ENCODE assay signal across 7 cellular contexts in the genomic region with DNA sequence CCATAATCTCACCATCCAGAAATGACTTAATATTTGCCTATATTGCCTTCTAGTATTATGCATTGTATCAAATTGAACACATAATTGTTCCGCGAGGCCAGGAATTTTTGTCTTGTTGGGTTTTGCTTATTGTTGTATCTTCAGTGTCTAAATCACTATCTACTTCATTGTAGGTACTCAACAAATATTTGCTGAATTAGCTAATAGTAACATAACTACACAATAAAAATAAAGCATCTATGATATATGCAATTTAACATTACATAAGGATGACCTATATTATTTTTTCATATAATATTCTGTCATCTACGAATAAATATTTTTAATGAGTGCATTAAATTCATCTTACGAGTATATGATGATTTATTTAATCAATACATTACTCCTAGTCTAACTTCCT.
"Had no signal": no experiment of that assay in that cellular context is flagged by ENCODE, and none has a peak within 500 bp of the region (broad histone marks: within the 10 kb centered on the region; RNA-seq: fewer than 3 reads in every experiment).

No MANE protein-coding gene starts in this region.

- DNase-seq: H9, HCEC 1CT, KG1 had no signal

- ATAC-seq: GM23338 had no signal

- H3K4me3 ChIP-seq: GM23338 had no signal

- H3K4me2 ChIP-seq: GM23338 had no signal

- H2AFZ ChIP-seq: GM23338 had no signal

- FAIRE-seq: H1, H54, HTR-8/SVneo had no signal
